In genomic region chr5:65418661-65419060, GRCh38 we compare ENCODE assay signal across 13 cellular contexts.
"Had no signal": no experiment of that assay in that cellular context is flagged by ENCODE, and none has a peak within 500 bp of the region (broad histone marks: within the 10 kb centered on the region; RNA-seq: fewer than 3 reads in every experiment).

No MANE protein-coding gene starts in this region.

- DNase-seq: activated CD4-positive, alpha-beta memory T cell treated with anti-CD3 and anti-CD28 coated beads for 36 hours; activated T-cell treated with anti-CD3 and anti-CD28 coated beads for 4 hours; amygdala; effector memory CD4-positive, alpha-beta T cell; heart right ventricle; mesendoderm; naive thymus-derived CD8-positive, alpha-beta T cell; stimulated activated naive CD8-positive, alpha-beta T cell treated with anti-CD3 and anti-CD28 coated beads, Interleukin-15, Interleukin-2, amounts not matched to agents 100 U/mL and 50 U/mL, for 24 hours; SW 1271 had no signal

- H3K4me1 ChIP-seq: heart right ventricle, prostate gland, right atrium auricular region, tibial nerve had no signal

- H3K9me3 ChIP-seq: prostate gland had no signal

- H3K36me3 ChIP-seq: prostate gland, right atrium auricular region, tibial nerve had no signal

- H3K27me3 ChIP-seq: heart right ventricle, right atrium auricular region, tibial nerve had no signal

- H3K4me3 ChIP-seq: heart right ventricle, prostate gland, right atrium auricular region, skin epidermis, tibial nerve had no signal

- H3K27ac ChIP-seq: heart right ventricle, prostate gland, right atrium auricular region, skin epidermis, tibial nerve had no signal

- ATAC-seq: heart right ventricle; naive thymus-derived CD8-positive, alpha-beta T cell; stimulated activated naive CD8-positive, alpha-beta T cell treated with anti-CD3 and anti-CD28 coated beads, Interleukin-15, Interleukin-2, amounts not matched to agents 100 U/mL and 50 U/mL, for 24 hours had no signal
